8 cellular contexts compared by ENCODE assay signal in the genomic region with DNA sequence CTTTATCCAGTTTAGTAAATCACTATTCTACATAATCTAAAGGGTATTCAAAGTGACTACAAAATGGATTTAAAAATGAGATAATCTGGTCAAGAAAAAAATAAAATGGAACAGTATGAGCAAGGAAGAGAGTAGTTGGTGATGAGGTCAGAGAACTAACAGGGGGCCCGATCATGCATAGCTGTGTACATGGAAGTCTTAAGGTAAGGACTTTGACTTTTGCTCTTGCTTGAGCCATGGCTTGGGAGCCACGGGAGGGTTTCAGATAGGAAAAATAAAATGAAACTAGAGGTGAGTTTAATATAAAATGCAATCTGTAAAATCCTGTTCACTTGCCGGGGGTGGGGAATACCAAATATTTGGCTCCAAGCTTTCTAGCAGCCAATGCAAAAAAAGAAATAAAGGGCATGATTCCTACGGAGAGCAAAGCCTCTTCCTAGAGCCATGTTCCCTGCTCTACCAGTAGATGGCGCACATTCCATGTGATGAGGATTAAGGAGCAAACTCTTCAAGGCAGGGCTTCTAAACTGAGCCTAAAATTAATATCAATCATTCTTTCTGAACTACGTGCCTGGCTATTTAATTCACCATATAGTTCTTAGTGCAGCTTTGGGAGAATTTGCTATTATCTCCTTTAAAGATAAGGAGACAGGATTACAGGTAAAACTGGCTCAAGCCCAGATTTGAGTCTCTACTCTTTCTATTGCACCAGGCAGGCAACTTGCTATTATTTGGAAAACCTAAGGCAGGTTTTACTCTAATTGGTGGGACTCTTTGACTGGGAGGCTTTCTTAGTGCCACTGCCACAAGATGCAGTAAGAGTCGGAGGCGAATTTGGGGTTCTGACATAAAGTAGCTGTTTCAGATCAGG. TPM values are rescaled to one million over a fixed set of nuclear protein-coding genes. Genes with fewer than 3 reads are reported as not detected.
A peak's percentile ranks its signal among the peaks of the same experiment; 100 is the strongest.
DNase-seq lines count a peak whose midpoint lies in the region; ATAC-seq and TF ChIP-seq lines count a peak whose summit lies in the region.

No MANE protein-coding gene starts in this region.

- intact Hi-C loops in Right ventricle myocardium superior (cut with DNase I) (loop anchor here (5.0 kb wide), 1 partner anchor 167 kb away; no protein-coding TSS in a partner anchor), cardiac septum (cut with DNase I) (no loop called here)

- no peak overlapping the region for H3K4me3 Mint-ChIP-seq in nephron progenitor cell

- peak; percentile 83 for ATAC-seq in Right ventricle myocardium superior (ENCODE audit: poor library complexity)
- peak; percentile 60 for ATAC-seq in HG02763 (IDR thresholded peaks at IDR 0.05; ENCODE audit: unreplicated experiment)

- no peaks in the 10 kb centered on the region for H3K36me3 Mint-ChIP-seq in nephron progenitor cell (ENCODE audit: low read depth)

- peak; percentile 76 for TF ChIP-seq CTCF in nephron progenitor cell (IDR thresholded peaks at IDR 0.05)

- peaks cover 11% of the 10 kb centered on the region for H3K9me3 Mint-ChIP-seq in nephron progenitor cell

- peaks cover under 1% of the 10 kb centered on the region for H3K4me1 Mint-ChIP-seq in nephron progenitor cell

- no peaks in the 10 kb centered on the region for H3K27me3 Mint-ChIP-seq in nephron progenitor cell (ENCODE audit: low read depth, poor library complexity)

- H3K27ac Mint-ChIP-seq in nephron progenitor cell: no peak overlapping the region

- no peak for TF ChIP-seq POLR2A in erythroblast (IDR thresholded peaks at IDR 0.05; ENCODE audit: low read length)

- DNase-seq in Right ventricle myocardium superior (no peak), cardiac septum (ENCODE audit: low spot score) (no peak), NCI-H446 treated with DMSO at 0.1 percent for 48 hours (lab: John Stamatoyannopoulos, UW) (peak; percentile 12), erythroblast (lab: John Stamatoyannopoulos, UW) (peak; percentile 59 to 76), nephron progenitor cell (peak; percentile 49), ureter (ENCODE audit: low spot score) (no peak)
- DNase-seq in activated CD4-positive, alpha-beta T cell treated with anti-CD3 and anti-CD28 coated beads for 48 hours: peak; percentile 37

RNA-seq across cellular contexts. Expression of a gene that starts 6.8 kb away (rescaled TPM):
- total RNA-seq in Right ventricle myocardium superior (1.2 TPM), cardiac septum (2.1 TPM), ureter (7.2 TPM)

RNA-seq across cellular contexts. Expression of a gene that starts 36.3 kb away (rescaled TPM):
- 1.9 TPM for total RNA-seq in Right ventricle myocardium superior
- total RNA-seq in cardiac septum: 2.3 TPM
- total RNA-seq in ureter: 2.4 TPM

Comparison
In these comparisons a context has a peak if more than half of its experiments do, and no peak if none do; other contexts are left out.
1. DNase-seq: peak in NCI-H446 treated with DMSO at 0.1 percent for 48 hours (single experiment), activated CD4-positive, alpha-beta T cell treated with anti-CD3 and anti-CD28 coated beads for 48 hours (single experiment), erythroblast (2 of 2) and nephron progenitor cell (single experiment); none in Right ventricle myocardium superior (single experiment), cardiac septum (single experiment) and ureter (single experiment).